ENCODE assay signal across 1 cellular context in the genomic region with DNA sequence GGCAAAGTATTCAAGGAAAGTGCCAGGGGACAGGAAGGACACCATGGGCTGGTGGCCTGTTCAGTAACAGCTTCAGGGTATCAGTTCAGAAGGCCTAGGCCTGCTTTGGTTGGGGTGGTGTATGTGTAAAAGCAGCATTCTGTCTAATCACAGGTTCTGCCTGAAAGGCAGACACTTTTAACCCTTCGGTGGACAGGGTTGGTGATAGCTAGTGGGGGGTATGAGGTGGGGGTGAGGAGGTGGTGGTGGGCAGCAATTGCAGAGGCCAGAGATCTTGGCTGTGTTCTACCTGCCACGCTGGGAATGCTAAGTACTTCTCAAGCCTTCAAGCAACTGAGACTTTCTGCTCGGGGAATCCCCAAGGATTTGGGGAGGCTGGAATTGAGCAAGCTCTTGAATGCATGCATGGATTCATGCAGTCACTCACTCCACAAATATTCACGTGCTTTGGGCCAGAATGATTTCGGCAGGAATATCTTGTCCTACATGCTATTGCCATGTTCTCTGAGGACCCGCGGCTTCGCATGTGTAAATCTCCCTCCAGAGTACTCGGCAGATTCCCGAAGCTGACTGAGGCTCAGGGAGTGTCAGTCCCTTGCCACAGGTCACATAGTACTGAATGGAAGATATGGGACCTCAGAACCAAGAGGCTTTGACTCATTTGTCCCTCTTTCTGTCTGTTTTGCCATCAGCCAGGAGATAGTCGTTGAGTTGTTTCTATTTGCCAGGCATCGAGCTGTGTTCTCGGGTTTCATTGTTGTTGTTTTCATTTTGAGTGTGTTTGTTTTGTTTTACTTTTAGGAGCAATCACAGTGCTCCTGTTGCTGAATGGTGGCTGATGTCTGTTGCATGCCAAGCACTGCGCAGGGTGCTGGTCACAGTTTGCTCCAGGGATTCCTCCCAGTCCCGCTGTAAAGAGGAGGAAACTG.
TF ChIP-seq lines count a peak whose summit lies in the region.

No MANE protein-coding gene starts in this region.

TF ChIP-seq in HCT116, 20 proteins besides CTCF, POLR2A, EP300 and RAD21 (continued from another document):
- TF ChIP-seq, protein P1, sequence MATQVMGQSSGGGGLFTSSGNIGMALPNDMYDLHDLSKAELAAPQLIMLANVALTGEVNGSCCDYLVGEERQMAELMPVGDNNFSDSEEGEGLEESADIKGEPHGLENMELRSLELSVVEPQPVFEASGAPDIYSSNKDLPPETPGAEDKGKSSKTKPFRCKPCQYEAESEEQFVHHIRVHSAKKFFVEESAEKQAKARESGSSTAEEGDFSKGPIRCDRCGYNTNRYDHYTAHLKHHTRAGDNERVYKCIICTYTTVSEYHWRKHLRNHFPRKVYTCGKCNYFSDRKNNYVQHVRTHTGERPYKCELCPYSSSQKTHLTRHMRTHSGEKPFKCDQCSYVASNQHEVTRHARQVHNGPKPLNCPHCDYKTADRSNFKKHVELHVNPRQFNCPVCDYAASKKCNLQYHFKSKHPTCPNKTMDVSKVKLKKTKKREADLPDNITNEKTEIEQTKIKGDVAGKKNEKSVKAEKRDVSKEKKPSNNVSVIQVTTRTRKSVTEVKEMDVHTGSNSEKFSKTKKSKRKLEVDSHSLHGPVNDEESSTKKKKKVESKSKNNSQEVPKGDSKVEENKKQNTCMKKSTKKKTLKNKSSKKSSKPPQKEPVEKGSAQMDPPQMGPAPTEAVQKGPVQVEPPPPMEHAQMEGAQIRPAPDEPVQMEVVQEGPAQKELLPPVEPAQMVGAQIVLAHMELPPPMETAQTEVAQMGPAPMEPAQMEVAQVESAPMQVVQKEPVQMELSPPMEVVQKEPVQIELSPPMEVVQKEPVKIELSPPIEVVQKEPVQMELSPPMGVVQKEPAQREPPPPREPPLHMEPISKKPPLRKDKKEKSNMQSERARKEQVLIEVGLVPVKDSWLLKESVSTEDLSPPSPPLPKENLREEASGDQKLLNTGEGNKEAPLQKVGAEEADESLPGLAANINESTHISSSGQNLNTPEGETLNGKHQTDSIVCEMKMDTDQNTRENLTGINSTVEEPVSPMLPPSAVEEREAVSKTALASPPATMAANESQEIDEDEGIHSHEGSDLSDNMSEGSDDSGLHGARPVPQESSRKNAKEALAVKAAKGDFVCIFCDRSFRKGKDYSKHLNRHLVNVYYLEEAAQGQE (IDR thresholded peaks at IDR 0.05; ENCODE audit: low read depth) = no peak
- TF ChIP-seq EZH2phosphoT487 (IDR thresholded peaks at IDR 0.05; ENCODE audit: borderline replicate concordance) (no peak), SP1 (IDR thresholded peaks at IDR 0.05; ENCODE audit: low read depth) (no peak), ZFX (IDR thresholded peaks at IDR 0.05) (no peak), EZH2 (IDR thresholded peaks at IDR 0.05) (no peak), ZNF274 (IDR thresholded peaks at IDR 0.05; ENCODE audit: low read depth, low read length) (no peak), SIN3A (IDR thresholded peaks at IDR 0.05; ENCODE audit: low read depth) (no peak), CEBPB (IDR thresholded peaks at IDR 0.05; ENCODE audit: low read depth) (no peak), POLR2AphosphoS5 (IDR thresholded peaks at IDR 0.05; ENCODE audit: low read depth, low read length) (no peak)
- TF ChIP-seq, protein P2, sequence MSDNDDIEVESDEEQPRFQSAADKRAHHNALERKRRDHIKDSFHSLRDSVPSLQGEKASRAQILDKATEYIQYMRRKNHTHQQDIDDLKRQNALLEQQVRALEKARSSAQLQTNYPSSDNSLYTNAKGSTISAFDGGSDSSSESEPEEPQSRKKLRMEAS (IDR thresholded peaks at IDR 0.05) = no peak
